ENCODE assay signal across 1 cellular context in genomic region chr12:120265203-120265482, GRCh38.
TF ChIP-seq lines count a peak whose summit lies in the region.

No MANE protein-coding gene starts in this region.

TF ChIP-seq in IMR-90, 13 proteins besides CTCF, POLR2A, EP300 and RAD21 (continued from another document):
- TF ChIP-seq ELK1 (IDR thresholded peaks at IDR 0.05; ENCODE audit: borderline replicate concordance, low read depth, low read length): no peak
